In the genomic region with DNA sequence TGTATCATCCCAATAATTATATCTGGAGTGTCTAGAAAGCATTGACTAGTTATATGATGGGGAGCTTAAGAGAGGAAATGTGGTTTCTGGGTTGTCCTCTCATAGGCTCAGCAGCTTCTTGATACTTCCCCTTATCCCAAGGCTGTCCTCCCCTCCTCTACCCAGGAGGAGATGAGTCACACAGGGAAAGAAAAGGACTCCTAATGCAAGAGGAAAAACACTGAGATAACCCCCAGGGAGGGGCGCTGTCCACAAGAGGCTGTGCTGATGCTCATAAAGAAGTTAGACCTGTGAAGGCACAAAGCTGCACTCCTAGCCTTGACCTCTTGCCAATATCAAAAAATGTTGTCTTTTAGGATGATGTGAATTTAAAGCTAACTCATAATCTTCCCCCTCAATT, we compare ENCODE assay signal across 8 cellular contexts. TPM values are rescaled to one million over a fixed set of nuclear protein-coding genes. Genes with fewer than 3 reads are reported as not detected.
DNase-seq lines count a peak whose midpoint lies in the region; ATAC-seq and TF ChIP-seq lines count a peak whose summit lies in the region.

No MANE protein-coding gene starts in this region.

- no peak overlapping the region for H3K4me3 Mint-ChIP-seq in activated T-helper 17 cell treated with anti-CD3 and anti-CD28 coated beads, Interleukin-2, amount 50 U/mL, for 72 hours

- H3K27me3 ChIP-seq in lower lobe of right lung (ENCODE audit: low read depth) = no peaks in the 10 kb centered on the region
- no peaks in the 10 kb centered on the region for H3K27me3 ChIP-seq in vagina

- H3K9me3 ChIP-seq in lower lobe of right lung (no peaks in the 10 kb centered on the region), vagina (no peaks in the 10 kb centered on the region)

- no peaks in the 10 kb centered on the region for H3K36me3 Mint-ChIP-seq in activated T-helper 17 cell treated with anti-CD3 and anti-CD28 coated beads, Interleukin-2, amount 50 U/mL, for 72 hours (ENCODE audit: low read depth)

- no peak overlapping the region for H3K27ac ChIP-seq in lower lobe of right lung
- no peak overlapping the region for H3K27ac ChIP-seq in vagina

- TF ChIP-seq CTCF in lower lobe of right lung (IDR thresholded peaks at IDR 0.05) (no peak), vagina (IDR thresholded peaks at IDR 0.05) (no peak)

- ATAC-seq in lower lobe of right lung (peak; percentile 14 to 55), GM21360 (IDR thresholded peaks at IDR 0.05; ENCODE audit: unreplicated experiment) (no peak)
- no peak for ATAC-seq in activated T-helper 17 cell treated with anti-CD3 and anti-CD28 coated beads, Interleukin-2, amount 50 U/mL, for 72 hours (replicated peaks)

- H3K4me1 Mint-ChIP-seq in activated T-helper 17 cell treated with anti-CD3 and anti-CD28 coated beads, Interleukin-2, amount 50 U/mL, for 72 hours = no peaks in the 10 kb centered on the region

- H3K9me3 Mint-ChIP-seq in activated T-helper 17 cell treated with anti-CD3 and anti-CD28 coated beads, Interleukin-2, amount 50 U/mL, for 72 hours = no peaks in the 10 kb centered on the region

- H3K36me3 ChIP-seq in lower lobe of right lung (no peaks in the 10 kb centered on the region), vagina (no peaks in the 10 kb centered on the region)

- no peak overlapping the region for H3K4me3 ChIP-seq in lower lobe of right lung
- H3K4me3 ChIP-seq in vagina = no peak overlapping the region

- no peak for TF ChIP-seq POLR2A in vagina (IDR thresholded peaks at IDR 0.05)

- intact Hi-C loops in lower lobe of right lung (cut with DNase I) (no loop called here), vagina (cut with DNase I) (no loop called here), posterior vena cava (cut with DNase I) (loop anchor here in 1 of 2 donors (10.0 kb wide), 1 partner anchor 312 kb away; no protein-coding TSS in a partner anchor)

- H3K27ac Mint-ChIP-seq in activated T-helper 17 cell treated with anti-CD3 and anti-CD28 coated beads, Interleukin-2, amount 50 U/mL, for 72 hours = no peak overlapping the region

- DNase-seq in EL = peak; percentile 81
- peak; percentile 84 for DNase-seq in M059J (ENCODE audit: low read depth)
- peak; percentile 81 for DNase-seq in astrocyte of the hippocampus (ENCODE audit: low read depth, low spot score)
- DNase-seq in lower lobe of right lung = no peak
- DNase-seq in vagina (ENCODE audit: extremely low spot score in 2 of 2) = no peak
- no peak for DNase-seq in posterior vena cava (ENCODE audit: low spot score)

- H3K4me1 ChIP-seq in lower lobe of right lung = no peaks in the 10 kb centered on the region
- H3K4me1 ChIP-seq in vagina = no peaks in the 10 kb centered on the region

- peaks cover 16% of the 10 kb centered on the region for H3K27me3 Mint-ChIP-seq in activated T-helper 17 cell treated with anti-CD3 and anti-CD28 coated beads, Interleukin-2, amount 50 U/mL, for 72 hours

RNA-seq across cellular contexts. Expression of a gene that starts 28.8 kb away (rescaled TPM):
- 30.8 and 53.6 TPM in 2 replicates for total RNA-seq in M059J (2014; rRNA removed; shearing (Covaris generic))
- total RNA-seq in lower lobe of right lung (51.3 TPM), vagina (45.9 TPM), posterior vena cava (100 to 1,000 TPM in 1 of 2 donors, 10 to 100 TPM in 1; 70.5 to 106 TPM)
- total RNA-seq in activated T-helper 17 cell treated with anti-CD3 and anti-CD28 coated beads, Interleukin-2, amount 50 U/mL, for 72 hours = 10 to 100 TPM; 17.1 to 37.4 TPM

Comparison
In these comparisons a context has a peak if more than half of its experiments do, and no peak if none do; other contexts are left out.
1. DNase-seq: peak in EL (single experiment), M059J (single experiment) and astrocyte of the hippocampus (single experiment); none in lower lobe of right lung (single experiment), vagina (0 of 2) and posterior vena cava (single experiment).
2. ATAC-seq: peak in lower lobe of right lung (2 of 2); none in GM21360 (single experiment) and activated T-helper 17 cell treated with anti-CD3 and anti-CD28 coated beads, Interleukin-2, amount 50 U/mL, for 72 hours (single experiment).